ENCODE assay signal across 10 cellular contexts in genomic region chr12:1117371-1117770, GRCh38.
A peak's percentile ranks its signal among the peaks of the same experiment; 100 is the strongest.
DNase-seq lines count a peak whose midpoint lies in the region; ATAC-seq, FAIRE-seq and TF ChIP-seq lines count a peak whose summit lies in the region.
"Had no signal": no experiment of that assay in that cellular context is flagged by ENCODE, and none has a peak within 500 bp of the region (broad histone marks: within the 10 kb centered on the region; RNA-seq: fewer than 3 reads in every experiment).

No MANE protein-coding gene starts in this region.

- DNase-seq in H54 (ENCODE audit: insufficient read length, low spot score): no peak
- DNase-seq in astrocyte of the cerebellum (ENCODE audit: low read depth): peak; percentile 22
- DNase-seq in fibroblast of peridontal ligament (ENCODE audit: extremely low read depth): peak; percentile 38
- no peak for DNase-seq in GM23338 (ENCODE audit: low spot score)
- no peak for DNase-seq in NCI-H2196 treated with DMSO at 0.1 percent for 48 hours (lab: John Stamatoyannopoulos, UW; ENCODE audit: unreplicated experiment)
- DNase-seq in NOMO-1 (lab: John Stamatoyannopoulos, UW; ENCODE audit: unreplicated experiment in 2 of 2): no peak

- H3K4me2 ChIP-seq in GM23338: no peak overlapping the region

- H3K79me2 ChIP-seq in ACC112 (ENCODE audit: control insufficient read depth, insufficient read depth, low read length, unreplicated experiment) (no peaks in the 10 kb centered on the region), GM23338 (replicated peaks; ENCODE audit: insufficient read depth) (no peaks in the 10 kb centered on the region)

- no peaks in the 10 kb centered on the region for H3K9me3 Mint-ChIP-seq in GM23338

- in situ Hi-C loops in astrocyte of the cerebellum (cut with HindIII; ENCODE audit: low sequenced_read_pairs): no loop called here

- no peaks in the 10 kb centered on the region for H3K36me3 Mint-ChIP-seq in GM23338 (ENCODE audit: low read depth)

- H3F3A ChIP-seq in GM23338 (replicated peaks; ENCODE audit: low read depth): peaks cover 3% of the 10 kb centered on the region; the same call in 1 of the 2 replicates

- peaks cover 12% of the 10 kb centered on the region for H3K27me3 Mint-ChIP-seq in GM23338 (ENCODE audit: insufficient read depth, low read depth, poor library complexity)

- no peak overlapping the region for H3K4me3 Mint-ChIP-seq in GM23338

- peaks cover 25% of the 10 kb centered on the region for H3K4me1 ChIP-seq in ACC112 (ENCODE audit: control insufficient read depth, insufficient read depth, low read length, unreplicated experiment)
- H3K4me1 ChIP-seq in GM23338 (ENCODE audit: insufficient read depth): no peaks in the 10 kb centered on the region
- H3K4me1 ChIP-seq: HAP-1 had no signal

- no peaks in the 10 kb centered on the region for H3K36me3 ChIP-seq in ACC112 (ENCODE audit: insufficient read depth, low read length)
- no peaks in the 10 kb centered on the region for H3K36me3 ChIP-seq in GM23338 (ENCODE audit: insufficient read depth)
- H3K36me3 ChIP-seq: HAP-1 had no signal

- ATAC-seq in GM23338 (no peak), HG03139 (IDR thresholded peaks at IDR 0.05; ENCODE audit: unreplicated experiment) (no peak)

- no peaks in the 10 kb centered on the region for H3K4me1 Mint-ChIP-seq in GM23338

- H2AFZ ChIP-seq in ACC112 (ENCODE audit: low read length, unreplicated experiment) (no peak overlapping the region), GM23338 (no peak overlapping the region)

- H4K20me1 ChIP-seq in GM23338 (replicated peaks; ENCODE audit: insufficient read depth): peaks cover 3% of the 10 kb centered on the region

- 0 out of 2 replicates have a peak overlapping the region, but pooled peaks have one; percentile 5 for H3K27ac ChIP-seq in ACC112 (ENCODE audit: low read depth, low read length)
- H3K27ac ChIP-seq in GM23338 (ENCODE audit: low read depth): no peak overlapping the region
- H3K27ac ChIP-seq: SJSA1 had no signal

- no peak for TF ChIP-seq POLR2A in H54 (IDR thresholded peaks at IDR 0.05; ENCODE audit: low read depth, low read length)

- no peaks in the 10 kb centered on the region for H3K9me2 ChIP-seq in GM23338 (ENCODE audit: insufficient read depth)

- H3K27ac Mint-ChIP-seq in GM23338: no peak overlapping the region

- peak; percentile 71 for FAIRE-seq in H54 (lab: Jason Lieb, UNC)

- TF ChIP-seq CTCF in astrocyte of the cerebellum (IDR thresholded peaks at IDR 0.05; ENCODE audit: low read depth, low read length, missing control alignments) (no peak), GM23338 (conservative IDR thresholded peaks at IDR 0.05; ENCODE audit: low read depth in 2 of 2) (no peak)

- H3K27me3 ChIP-seq in ACC112 (ENCODE audit: insufficient read depth, low read length) (no peaks in the 10 kb centered on the region), GM23338 (ENCODE audit: insufficient read depth) (peaks cover 29% of the 10 kb centered on the region)
- H3K27me3 ChIP-seq: SJSA1 had no signal

- H3K4me3 ChIP-seq in ACC112 (ENCODE audit: low read depth, low read length) (no peak overlapping the region), astrocyte of the cerebellum (ENCODE audit: low read depth, low read length) (no peak overlapping the region), GM23338 (no peak overlapping the region)
- H3K4me3 ChIP-seq: HAP-1, SJSA1 had no signal

TF ChIP-seq in GM23338, 12 proteins besides CTCF, POLR2A, EP300 and RAD21 (continues in another document):
- TF ChIP-seq CREB1 (CRISPR knock-in tag; IDR thresholded peaks at IDR 0.05; ENCODE audit: low read depth) (no peak), REST (IDR thresholded peaks at IDR 0.05; ENCODE audit: unreplicated experiment) (no peak), ETS1 (IDR thresholded peaks at IDR 0.05) (no peak), ZNF462 (CRISPR knock-in tag; IDR thresholded peaks at IDR 0.05) (no peak)

Comparison
In these comparisons a context has a peak if more than half of its experiments do, and no peak if none do; other contexts are left out.
1. DNase-seq: peak in astrocyte of the cerebellum (single experiment) and fibroblast of peridontal ligament (single experiment); none in H54 (single experiment), GM23338 (single experiment), NCI-H2196 treated with DMSO at 0.1 percent for 48 hours (single experiment) and NOMO-1 (0 of 2).